In the genomic region with DNA sequence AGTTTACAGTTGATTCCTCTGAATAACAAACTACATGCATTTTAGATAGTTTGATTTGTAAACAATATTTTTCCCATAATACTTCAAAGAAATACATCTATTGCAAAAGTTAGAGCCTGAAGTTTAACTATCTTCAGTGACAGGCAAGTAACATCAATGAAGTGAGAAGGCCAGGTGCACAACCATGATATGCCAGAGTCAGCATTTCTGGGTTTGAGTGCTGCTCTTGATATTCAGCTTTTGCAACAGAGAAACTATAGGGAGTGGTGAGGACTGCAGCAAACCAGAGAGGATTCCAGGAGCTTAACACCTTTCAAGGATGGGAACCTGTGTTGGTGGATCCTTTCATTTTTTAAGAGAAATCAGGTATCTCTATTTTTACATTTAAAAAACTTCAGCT, we compare ENCODE assay signal across 1 cellular context.
TF ChIP-seq lines count a peak whose summit lies in the region.

No MANE protein-coding gene starts in this region.

TF ChIP-seq in HepG2, 621 proteins besides CTCF, POLR2A, EP300 and RAD21 (continued from another document):
- TF ChIP-seq, protein P1, sequence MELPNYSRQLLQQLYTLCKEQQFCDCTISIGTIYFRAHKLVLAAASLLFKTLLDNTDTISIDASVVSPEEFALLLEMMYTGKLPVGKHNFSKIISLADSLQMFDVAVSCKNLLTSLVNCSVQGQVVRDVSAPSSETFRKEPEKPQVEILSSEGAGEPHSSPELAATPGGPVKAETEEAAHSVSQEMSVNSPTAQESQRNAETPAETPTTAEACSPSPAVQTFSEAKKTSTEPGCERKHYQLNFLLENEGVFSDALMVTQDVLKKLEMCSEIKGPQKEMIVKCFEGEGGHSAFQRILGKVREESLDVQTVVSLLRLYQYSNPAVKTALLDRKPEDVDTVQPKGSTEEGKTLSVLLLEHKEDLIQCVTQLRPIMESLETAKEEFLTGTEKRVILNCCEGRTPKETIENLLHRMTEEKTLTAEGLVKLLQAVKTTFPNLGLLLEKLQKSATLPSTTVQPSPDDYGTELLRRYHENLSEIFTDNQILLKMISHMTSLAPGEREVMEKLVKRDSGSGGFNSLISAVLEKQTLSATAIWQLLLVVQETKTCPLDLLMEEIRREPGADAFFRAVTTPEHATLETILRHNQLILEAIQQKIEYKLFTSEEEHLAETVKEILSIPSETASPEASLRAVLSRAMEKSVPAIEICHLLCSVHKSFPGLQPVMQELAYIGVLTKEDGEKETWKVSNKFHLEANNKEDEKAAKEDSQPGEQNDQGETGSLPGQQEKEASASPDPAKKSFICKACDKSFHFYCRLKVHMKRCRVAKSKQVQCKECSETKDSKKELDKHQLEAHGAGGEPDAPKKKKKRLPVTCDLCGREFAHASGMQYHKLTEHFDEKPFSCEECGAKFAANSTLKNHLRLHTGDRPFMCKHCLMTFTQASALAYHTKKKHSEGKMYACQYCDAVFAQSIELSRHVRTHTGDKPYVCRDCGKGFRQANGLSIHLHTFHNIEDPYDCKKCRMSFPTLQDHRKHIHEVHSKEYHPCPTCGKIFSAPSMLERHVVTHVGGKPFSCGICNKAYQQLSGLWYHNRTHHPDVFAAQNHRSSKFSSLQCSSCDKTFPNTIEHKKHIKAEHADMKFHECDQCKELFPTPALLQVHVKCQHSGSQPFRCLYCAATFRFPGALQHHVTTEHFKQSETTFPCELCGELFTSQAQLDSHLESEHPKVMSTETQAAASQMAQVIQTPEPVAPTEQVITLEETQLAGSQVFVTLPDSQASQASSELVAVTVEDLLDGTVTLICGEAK (IDR thresholded peaks at IDR 0.05), result no peak
- TF ChIP-seq, protein P1 (CRISPR knock-in tag; IDR thresholded peaks at IDR 0.05), result no peak
- no peak for TF ChIP-seq CHCHD3 (CRISPR knock-in tag; IDR thresholded peaks at IDR 0.05)
- TF ChIP-seq NR2F6 (IDR thresholded peaks at IDR 0.05), result no peak
- TF ChIP-seq NR2F6 (CRISPR knock-in tag; IDR thresholded peaks at IDR 0.05), result no peak
- TF ChIP-seq ZNF383 (CRISPR knock-in tag; IDR thresholded peaks at IDR 0.05; ENCODE audit: borderline replicate concordance), result no peak
- no peak for TF ChIP-seq SNAI1 (CRISPR knock-in tag; IDR thresholded peaks at IDR 0.05; ENCODE audit: borderline replicate concordance)
- no peak for TF ChIP-seq ZNF713 (CRISPR knock-in tag; IDR thresholded peaks at IDR 0.05)
- no peak for TF ChIP-seq ZNF782 (CRISPR knock-in tag; IDR thresholded peaks at IDR 0.05; ENCODE audit: borderline replicate concordance)
- TF ChIP-seq RBM39 (IDR thresholded peaks at IDR 0.05; ENCODE audit: low read depth, low read length, poor library complexity, severe bottlenecking), result no peak
- TF ChIP-seq MAFK (conservative IDR thresholded peaks at IDR 0.05 in 1 of 2, IDR thresholded peaks at IDR 0.05 in 1 of 2; ENCODE audit: low read length in 2 of 2), result peak; percentile 58 to 77
- no peak for TF ChIP-seq RBM22 (optimal IDR thresholded peaks at IDR 0.05; ENCODE audit: low read length)
- TF ChIP-seq MAFF (IDR thresholded peaks at IDR 0.05; ENCODE audit: low read depth, low read length), result peak; percentile 42; the same call in 1 of the 2 replicates
